In genomic region chr6:30616811-30617564, GRCh38 we compare ENCODE assay signal across 8 cellular contexts. TPM values are rescaled to one million over a fixed set of nuclear protein-coding genes. Genes with fewer than 3 reads are reported as not detected.
DNase-seq lines count a peak whose midpoint lies in the region; ATAC-seq and TF ChIP-seq lines count a peak whose summit lies in the region.

PPP1R10 (minus strand) TSS chr6:30617243; CDS start chr6:30609944, 7,299 bp downstream.

- H3K27me3 ChIP-seq in adipocyte (replicated peaks; ENCODE audit: control insufficient read depth, insufficient read depth, low read length) = no peaks in the 10 kb centered on the region
- H3K27me3 ChIP-seq in parathyroid adenoma (ENCODE audit: control insufficient read depth, insufficient read depth, low read length) = no peaks in the 10 kb centered on the region
- no peaks in the 10 kb centered on the region for H3K27me3 ChIP-seq in tibial nerve

- H2AFZ ChIP-seq in parathyroid adenoma = peak within 1 kb of the TSS; percentile 81

- peak; percentile 100 for DNase-seq in NCI-H1436 (lab: John Stamatoyannopoulos, UW)
- DNase-seq in T follicular helper cell (ENCODE audit: low read depth) = peak; percentile 99
- DNase-seq in adipocyte (ENCODE audit: low read depth) = peak; percentile 100
- DNase-seq in Right ventricle myocardium superior = peak; percentile 98
- peak; percentile 97 to 99 for DNase-seq in tibial nerve (ENCODE audit: low spot score in 2 of 2)

- peaks cover 35% of the 10 kb centered on the region for H3K4me1 ChIP-seq in adipocyte (ENCODE audit: control insufficient read depth, insufficient read depth, low read length)
- peaks cover 19% of the 10 kb centered on the region for H3K4me1 ChIP-seq in parathyroid adenoma
- peaks cover 0 to 48% (median 33%) of the 10 kb centered on the region in 4 donors for H3K4me1 ChIP-seq in tibial nerve

- H3K4me3 ChIP-seq in GM12875 (ENCODE audit: low read depth, low read length) (peak within 1 kb of the TSS; percentile 81), adipocyte (ENCODE audit: low read length) (peak within 1 kb of the TSS; percentile 95), parathyroid adenoma (ENCODE audit: low read depth, low read length) (peak within 1 kb of the TSS; percentile 100), tibial nerve (peak within 1 kb of the TSS; percentile 66 to 95 (median 90))

- TF ChIP-seq POLR2A in tibial nerve (IDR thresholded peaks at IDR 0.05) = peak; percentile 100

- H3K36me3 ChIP-seq in adipocyte (ENCODE audit: control insufficient read depth, insufficient read depth, low read length, severe bottlenecking) (peaks cover 36% of the 10 kb centered on the region), parathyroid adenoma (ENCODE audit: control insufficient read depth, insufficient read depth, low read length) (peaks cover 15% of the 10 kb centered on the region), tibial nerve (peaks cover 8 to 44% (median 20%) of the 10 kb centered on the region in 3 donors)

- intact Hi-C loops in Right ventricle myocardium superior (cut with DNase I) = loop anchor here (5.0 kb wide), 1 partner anchor 100 kb away; the partner anchor contains the start of gene MDC1

- peaks cover 33% of the 10 kb centered on the region for H3K79me2 ChIP-seq in parathyroid adenoma

- H3K4me2 ChIP-seq in parathyroid adenoma (ENCODE audit: low read length) = peak within 1 kb of the TSS; percentile 99

- TF ChIP-seq CTCF in GM12875 (IDR thresholded peaks at IDR 0.05; ENCODE audit: borderline replicate concordance, insufficient read depth, low read depth, low read length) (no peak), parathyroid adenoma (IDR thresholded peaks at IDR 0.05) (no peak), tibial nerve (IDR thresholded peaks at IDR 0.05) (peak in 1 of 5 experiments; percentile 18)

- peak in 1 of 2 donors; percentile 100 for TF ChIP-seq EP300 in tibial nerve (IDR thresholded peaks at IDR 0.05)

- 0 to 1% methylated on average over 40 of the region's 40 CpGs for WGBS in tibial nerve, 2 donors

- H3K27ac ChIP-seq in parathyroid adenoma = peak within 1 kb of the TSS; percentile 98
- peak within 1 kb of the TSS; percentile 94 to 100 (median 97) for H3K27ac ChIP-seq in tibial nerve

- H3K9ac ChIP-seq in adipocyte (ENCODE audit: low read length) = peak within 1 kb of the TSS; percentile 98
- peak within 1 kb of the TSS; percentile 98 for H3K9ac ChIP-seq in parathyroid adenoma

- H3K9me3 ChIP-seq in adipocyte (ENCODE audit: control insufficient read depth, low read length) (no peaks in the 10 kb centered on the region), parathyroid adenoma (ENCODE audit: control insufficient read depth, low read length) (no peaks in the 10 kb centered on the region), tibial nerve (no peaks in the 10 kb centered on the region)

- ATAC-seq in HG02798 (IDR thresholded peaks at IDR 0.05; ENCODE audit: poor library complexity, unreplicated experiment) (peak; percentile 86), Right ventricle myocardium superior (ENCODE audit: poor library complexity) (peak; percentile 88)

RNA-seq across cellular contexts. Expression of gene PPP1R10, which starts in this region (rescaled TPM):
- 29.6 TPM for total RNA-seq in Right ventricle myocardium superior
- total RNA-seq in tibial nerve = 10 to 100 TPM; 29.4 to 48.6 (median 39.3) TPM

Comparison
In these comparisons a context has a peak if more than half of its experiments do, and no peak if none do; other contexts are left out.
1. Peak in every context shown above with its lines: DNase-seq, ATAC-seq, H3K4me3 ChIP-seq and H3K27ac ChIP-seq.